ENCODE assay signal across 21 cellular contexts in genomic region chr10:8400151-8400550, GRCh38.
"Had no signal": no experiment of that assay in that cellular context is flagged by ENCODE, and none has a peak within 500 bp of the region (broad histone marks: within the 10 kb centered on the region; RNA-seq: fewer than 3 reads in every experiment).

No MANE protein-coding gene starts in this region.

- ATAC-seq: foreskin keratinocyte, left cardiac atrium, lower lobe of right lung, natural killer cell, sciatic nerve had no signal

- H3K27me3 Mint-ChIP-seq: memory B cell had no signal

- H3K36me3 ChIP-seq: left ventricle myocardium inferior, lower lobe of right lung, spleen, stomach, thoracic aorta, transverse colon had no signal

- H3K9me3 ChIP-seq: left ventricle myocardium inferior, lower lobe of right lung, spleen, stomach, thoracic aorta, transverse colon had no signal

- H3K27ac ChIP-seq: foreskin keratinocyte, left ventricle myocardium inferior, lower lobe of right lung, spleen, stomach, thoracic aorta, transverse colon had no signal

- H3K4me1 ChIP-seq: left ventricle myocardium inferior, stomach, transverse colon had no signal

- H3K27ac Mint-ChIP-seq: memory B cell, mesothelial cell of epicardium, natural killer cell had no signal

- H3K4me1 Mint-ChIP-seq: neural crest cell had no signal

- H3K36me3 Mint-ChIP-seq: memory B cell, mesothelial cell of epicardium, natural killer cell had no signal

- H3K4me3 ChIP-seq: left ventricle myocardium inferior, lower lobe of right lung, spleen, stomach, thoracic aorta, transverse colon had no signal

- H3K4me3 Mint-ChIP-seq: memory B cell, mesothelial cell of epicardium, natural killer cell, neural crest cell had no signal

- H3K27me3 ChIP-seq: foreskin keratinocyte, transverse colon had no signal

- H3K9me3 Mint-ChIP-seq: mesothelial cell of epicardium, natural killer cell, neural crest cell had no signal

- DNase-seq: dermis blood vessel endothelial cell; erythroblast; foreskin keratinocyte; kidney; left cardiac atrium; left ventricle myocardium inferior; lower lobe of right lung; natural killer cell; posterior cingulate gyrus; spleen; stimulated activated CD4-positive, alpha-beta T cell treated with anti-CD3 and anti-CD28 coated beads, Interleukin-2, amount 100 ng/mL, for 24 hours; stimulated activated CD4-positive, alpha-beta T cell treated with anti-CD3 and anti-CD28 coated beads, Interleukin-4, amount 100 ng/mL, for 4 hours; stimulated activated naive CD4-positive, alpha-beta T cell; stomach; substantia nigra; transverse colon had no signal
